ENCODE assay signal across 1 cellular context in genomic region chr7:47578581-47579270, GRCh38.
A peak's percentile ranks its signal among the peaks of the same experiment; 100 is the strongest.
TF ChIP-seq lines count a peak whose summit lies in the region.

No MANE protein-coding gene starts in this region.

TF ChIP-seq in K562, 482 proteins besides CTCF, POLR2A, EP300 and RAD21:
- TF ChIP-seq ZNF121 (CRISPR knock-in tag; conservative IDR thresholded peaks at IDR 0.05), result no peak
- TF ChIP-seq CCAR2 (IDR thresholded peaks at IDR 0.05; ENCODE audit: low read depth, low read length), result no peak
- TF ChIP-seq HMBOX1 (IDR thresholded peaks at IDR 0.05), result peak; percentile 66
